14 cellular contexts compared by ENCODE assay signal in genomic region chr3:184908859-184909258, GRCh38.
"Had no signal": no experiment of that assay in that cellular context is flagged by ENCODE, and none has a peak within 500 bp of the region (broad histone marks: within the 10 kb centered on the region; RNA-seq: fewer than 3 reads in every experiment).

No MANE protein-coding gene starts in this region.

- H3K27ac ChIP-seq: colonic mucosa, lower lobe of right lung, parathyroid adenoma had no signal

- H2AFZ ChIP-seq: parathyroid adenoma had no signal

- H3K4me1 ChIP-seq: colonic mucosa, lower lobe of right lung, parathyroid adenoma had no signal

- H3K9me2 ChIP-seq: SK-N-SH had no signal

- H3K27me3 Mint-ChIP-seq: activated CD4-positive, alpha-beta T cell treated with anti-CD3 and anti-CD28 coated beads, Interleukin-2, amount 10 ng/mL, durations not matched to agents 7 days and 5 days; activated T-helper 17 cell treated with anti-CD3 and anti-CD28 coated beads, Interleukin-2, amount 50 U/mL, for 72 hours; effector memory CD8-positive, alpha-beta T cell had no signal

- H3K4me3 ChIP-seq: colonic mucosa, lower lobe of right lung, smooth muscle cell, transverse colon had no signal

- H3K4me1 Mint-ChIP-seq: activated CD4-positive, alpha-beta T cell treated with anti-CD3 and anti-CD28 coated beads, Interleukin-2, amount 10 ng/mL, durations not matched to agents 7 days and 5 days; stimulated activated effector memory CD8-positive, alpha-beta T cell treated with anti-CD3 and anti-CD28 coated beads, Interleukin-12 subunit alpha, Interleukin-12 subunit beta, amount 100 ng/mL, for 72 hours had no signal

- H3K4me2 ChIP-seq: SK-N-SH, smooth muscle cell had no signal

- H3K27me3 ChIP-seq: colonic mucosa, transverse colon had no signal

- H3K4me3 Mint-ChIP-seq: activated CD4-positive, alpha-beta T cell treated with anti-CD3 and anti-CD28 coated beads, Interleukin-2, amount 10 ng/mL, durations not matched to agents 7 days and 5 days; activated naive CD4-positive, alpha-beta T cell treated with anti-CD3 and anti-CD28 coated beads for 36 hours; activated T-helper 17 cell treated with anti-CD3 and anti-CD28 coated beads, Interleukin-2, amount 50 U/mL, for 72 hours; effector memory CD8-positive, alpha-beta T cell; stimulated activated effector memory CD8-positive, alpha-beta T cell treated with anti-CD3 and anti-CD28 coated beads, Interleukin-12 subunit alpha, Interleukin-12 subunit beta, amount 100 ng/mL, for 72 hours had no signal

- H3K36me3 ChIP-seq: colonic mucosa had no signal

- ATAC-seq: activated T-helper 17 cell treated with anti-CD3 and anti-CD28 coated beads, Interleukin-2, amount 50 U/mL, for 72 hours; effector memory CD8-positive, alpha-beta T cell; lower lobe of right lung; stimulated activated effector memory CD8-positive, alpha-beta T cell treated with anti-CD3 and anti-CD28 coated beads, Interleukin-12 subunit alpha, Interleukin-12 subunit beta, amount 100 ng/mL, for 72 hours had no signal

- H3K9me3 Mint-ChIP-seq: activated naive CD4-positive, alpha-beta T cell treated with anti-CD3 and anti-CD28 coated beads for 36 hours; activated T-helper 17 cell treated with anti-CD3 and anti-CD28 coated beads, Interleukin-2, amount 50 U/mL, for 72 hours; effector memory CD8-positive, alpha-beta T cell; stimulated activated effector memory CD8-positive, alpha-beta T cell treated with anti-CD3 and anti-CD28 coated beads, Interleukin-12 subunit alpha, Interleukin-12 subunit beta, amount 100 ng/mL, for 72 hours had no signal

- H3K27ac Mint-ChIP-seq: activated CD4-positive, alpha-beta T cell treated with anti-CD3 and anti-CD28 coated beads, Interleukin-2, amount 10 ng/mL, durations not matched to agents 7 days and 5 days; activated naive CD4-positive, alpha-beta T cell treated with anti-CD3 and anti-CD28 coated beads for 36 hours; activated T-helper 17 cell treated with anti-CD3 and anti-CD28 coated beads, Interleukin-2, amount 50 U/mL, for 72 hours; effector memory CD8-positive, alpha-beta T cell; stimulated activated effector memory CD8-positive, alpha-beta T cell treated with anti-CD3 and anti-CD28 coated beads, Interleukin-12 subunit alpha, Interleukin-12 subunit beta, amount 100 ng/mL, for 72 hours had no signal

- DNase-seq: activated CD4-positive, alpha-beta T cell treated with anti-CD3 and anti-CD28 coated beads, Interleukin-2, amount 10 ng/mL, durations not matched to agents 7 days and 5 days; activated CD4-positive, CD25-positive, alpha-beta regulatory T cell; activated CD8-positive, alpha-beta memory T cell treated with anti-CD3 and anti-CD28 coated beads for 24 hours; activated naive CD4-positive, alpha-beta T cell treated with anti-CD3 and anti-CD28 coated beads for 36 hours; activated T-cell treated with anti-CD3 and anti-CD28 coated beads for 4 hours; colonic mucosa; effector memory CD8-positive, alpha-beta T cell; lower lobe of right lung; SK-N-SH; transverse colon had no signal

- H3K79me2 ChIP-seq: parathyroid adenoma had no signal
